In the genomic region with DNA sequence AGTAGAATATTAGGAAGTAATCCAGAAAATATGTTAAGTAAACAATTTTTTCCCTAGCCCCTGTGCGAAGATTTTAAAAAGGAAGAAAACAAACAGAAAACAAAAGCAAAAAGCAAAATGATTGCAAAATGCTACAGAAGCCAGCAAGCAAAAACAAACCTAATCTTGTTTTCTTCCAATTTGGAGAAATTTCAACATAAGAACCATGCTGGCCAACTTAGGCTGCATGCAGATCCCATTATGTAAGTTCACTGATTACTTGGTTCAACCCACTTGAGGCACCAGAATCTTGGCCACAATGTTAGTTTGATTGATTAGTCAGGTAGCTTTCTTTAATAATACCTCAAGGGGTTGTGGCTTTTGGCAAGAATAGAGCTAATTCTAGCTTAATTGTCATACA, we compare ENCODE assay signal across 25 cellular contexts.
DNase-seq lines count a peak whose midpoint lies in the region; ATAC-seq, FAIRE-seq and TF ChIP-seq lines count a peak whose summit lies in the region.
"Had no signal": no experiment of that assay in that cellular context is flagged by ENCODE, and none has a peak within 500 bp of the region (broad histone marks: within the 10 kb centered on the region; RNA-seq: fewer than 3 reads in every experiment).

No MANE protein-coding gene starts in this region.

- H3K36me3 Mint-ChIP-seq in astrocyte (ENCODE audit: low read depth, unreplicated experiment) (no peaks in the 10 kb centered on the region), glutamatergic neuron (ENCODE audit: unreplicated experiment) (no peaks in the 10 kb centered on the region)
- no peaks in the 10 kb centered on the region for H3K36me3 Mint-ChIP-seq in stimulated activated effector memory CD8-positive, alpha-beta T cell treated with anti-CD3 and anti-CD28 coated beads, Interleukin-12 subunit alpha, Interleukin-12 subunit beta, amount 100 ng/mL, for 72 hours
- H3K36me3 Mint-ChIP-seq: CD4-positive, CD25-positive, alpha-beta regulatory T cell had no signal

- H3K4me2 ChIP-seq in SK-N-SH = no peak overlapping the region
- H3K4me2 ChIP-seq in astrocyte (ENCODE audit: low read length) = no peak overlapping the region
- H3K4me2 ChIP-seq: BLaER1 had no signal

- 64% methylated on average over 1 of the region's 1 CpG for WGBS in SK-N-SH (ENCODE audit: low lambda C conversion rate)

- H3K27me3 Mint-ChIP-seq in astrocyte (ENCODE audit: low read depth, unreplicated experiment) (no peaks in the 10 kb centered on the region), glutamatergic neuron (ENCODE audit: unreplicated experiment) (no peaks in the 10 kb centered on the region)
- H3K27me3 Mint-ChIP-seq: CD4-positive, CD25-positive, alpha-beta regulatory T cell had no signal

- TF ChIP-seq CTCF in SK-N-SH (IDR thresholded peaks at IDR 0.05) (no peak), astrocyte (IDR thresholded peaks at IDR 0.05; ENCODE audit: insufficient read depth, low read depth, low read length) (no peak), fibroblast of the aortic adventitia (IDR thresholded peaks at IDR 0.05; ENCODE audit: insufficient read depth, low read length) (no peak), glutamatergic neuron (IDR thresholded peaks at IDR 0.05; ENCODE audit: partially characterized antibody, unreplicated experiment) (no peak)

- CTCF ChIA-PET in SK-N-SH (lab: Yijun Ruan, JAX) = interaction anchor here (0.5 kb wide), 1 partner anchor 139 kb away, joined by 3 read pairs; no protein-coding TSS in a partner anchor

- no peak overlapping the region for H3K4me3 Mint-ChIP-seq in astrocyte (ENCODE audit: unreplicated experiment)
- H3K4me3 Mint-ChIP-seq in stimulated activated effector memory CD8-positive, alpha-beta T cell treated with anti-CD3 and anti-CD28 coated beads, Interleukin-12 subunit alpha, Interleukin-12 subunit beta, amount 100 ng/mL, for 72 hours = no peak overlapping the region
- H3K4me3 Mint-ChIP-seq in glutamatergic neuron (ENCODE audit: unreplicated experiment) = no peak overlapping the region
- H3K4me3 Mint-ChIP-seq: CD4-positive, CD25-positive, alpha-beta regulatory T cell had no signal

- POLR2A ChIA-PET in SK-N-SH (lab: Yijun Ruan, JAX) = no interaction called here

- H3K9ac ChIP-seq in SK-N-SH (no peak overlapping the region), astrocyte (ENCODE audit: low read length) (no peak overlapping the region)
- H3K9ac ChIP-seq: BLaER1 had no signal

- H3K36me3 ChIP-seq in SK-N-SH (replicated peaks in 1 of 2; ENCODE audit: control insufficient read depth in 1 of 2, insufficient read depth in 2 of 2, low read length in 1 of 2) (no peaks in the 10 kb centered on the region), astrocyte (ENCODE audit: insufficient read depth, low read length) (no peaks in the 10 kb centered on the region)
- H3K36me3 ChIP-seq: BLaER1, SJSA1 had no signal

- H3K4me3 ChIP-seq in SK-N-SH (ENCODE audit: low read depth in 2 of 2, low read length in 1 of 2) (no peak overlapping the region), astrocyte (ENCODE audit: insufficient read depth, low read depth, low read length) (no peak overlapping the region), fibroblast of the aortic adventitia (ENCODE audit: low read depth, low read length) (no peak overlapping the region)
- H3K4me3 ChIP-seq: BLaER1, SJSA1 had no signal

- FAIRE-seq in astrocyte (lab: Jason Lieb, UNC) = no peak
- FAIRE-seq: D721Med, GM19239, H54 had no signal

- peak overlapping the region; percentile 19; the same call in 1 of the 2 replicates for H2AFZ ChIP-seq in SK-N-SH (ENCODE audit: low read depth)
- H2AFZ ChIP-seq in astrocyte (ENCODE audit: low read depth, low read length) = no peak overlapping the region

- TF ChIP-seq RAD21 in SK-N-SH (IDR thresholded peaks at IDR 0.05; ENCODE audit: low read length) = no peak

- H3K9me3 Mint-ChIP-seq in astrocyte (ENCODE audit: unreplicated experiment) (no peaks in the 10 kb centered on the region), glutamatergic neuron (ENCODE audit: unreplicated experiment) (no peaks in the 10 kb centered on the region)
- peaks cover 3% of the 10 kb centered on the region for H3K9me3 Mint-ChIP-seq in stimulated activated effector memory CD8-positive, alpha-beta T cell treated with anti-CD3 and anti-CD28 coated beads, Interleukin-12 subunit alpha, Interleukin-12 subunit beta, amount 100 ng/mL, for 72 hours

- H3K27ac Mint-ChIP-seq in astrocyte (ENCODE audit: unreplicated experiment) (peak overlapping the region; percentile 90), glutamatergic neuron (ENCODE audit: unreplicated experiment) (no peak overlapping the region)
- H3K27ac Mint-ChIP-seq in stimulated activated effector memory CD8-positive, alpha-beta T cell treated with anti-CD3 and anti-CD28 coated beads, Interleukin-12 subunit alpha, Interleukin-12 subunit beta, amount 100 ng/mL, for 72 hours = no peak overlapping the region
- H3K27ac Mint-ChIP-seq: CD4-positive, CD25-positive, alpha-beta regulatory T cell had no signal

- peak overlapping the region in 1 of 2 experiments; percentile 78; a peak in 1 of 4 replicates for H3K27ac ChIP-seq in SK-N-SH (ENCODE audit: low read depth in 2 of 2, low read length in 1 of 2)
- no peak overlapping the region for H3K27ac ChIP-seq in astrocyte (ENCODE audit: low read depth, low read length)
- H3K27ac ChIP-seq: 22Rv1, BLaER1, HL-60, SJSA1 had no signal

- ATAC-seq in SK-N-SH treated with all-trans-retinoic acid at 6 μM for 48 hours (no peak), sciatic nerve (peak; percentile 24)
- no peak for ATAC-seq in stimulated activated effector memory CD8-positive, alpha-beta T cell treated with anti-CD3 and anti-CD28 coated beads, Interleukin-12 subunit alpha, Interleukin-12 subunit beta, amount 100 ng/mL, for 72 hours

- H4K20me1 ChIP-seq in SK-N-SH (ENCODE audit: insufficient read depth) (no peaks in the 10 kb centered on the region), astrocyte (ENCODE audit: insufficient read depth, low read length) (no peaks in the 10 kb centered on the region)
- H4K20me1 ChIP-seq: BLaER1 had no signal

- intact Hi-C loops in sciatic nerve (cut with DNase I) = no loop called here

- peaks cover 30% of the 10 kb centered on the region for H3K4me1 Mint-ChIP-seq in astrocyte (ENCODE audit: low read depth, unreplicated experiment)
- no peaks in the 10 kb centered on the region for H3K4me1 Mint-ChIP-seq in stimulated activated effector memory CD8-positive, alpha-beta T cell treated with anti-CD3 and anti-CD28 coated beads, Interleukin-12 subunit alpha, Interleukin-12 subunit beta, amount 100 ng/mL, for 72 hours
- H3K4me1 Mint-ChIP-seq in glutamatergic neuron (ENCODE audit: low read depth, unreplicated experiment) = peaks cover 6% of the 10 kb centered on the region
- H3K4me1 Mint-ChIP-seq: CD4-positive, CD25-positive, alpha-beta regulatory T cell had no signal

- H3K79me2 ChIP-seq in SK-N-SH (ENCODE audit: insufficient read depth) = no peaks in the 10 kb centered on the region
- no peaks in the 10 kb centered on the region for H3K79me2 ChIP-seq in astrocyte (ENCODE audit: insufficient read depth, low read length)

- no peak for TF ChIP-seq EP300 in SK-N-SH (IDR thresholded peaks at IDR 0.05; ENCODE audit: borderline replicate concordance in 1 of 2, low read depth in 1 of 2, low read length in 1 of 2)

- H3K27me3 ChIP-seq in SK-N-SH (ENCODE audit: insufficient read depth) (no peaks in the 10 kb centered on the region), astrocyte (ENCODE audit: insufficient read depth, low read length) (no peaks in the 10 kb centered on the region)
- H3K27me3 ChIP-seq: BLaER1, SJSA1 had no signal

- peaks cover 0 to 21% of the 10 kb centered on the region in 2 experiments; a peak in 2 of 4 replicates for H3K4me1 ChIP-seq in SK-N-SH (ENCODE audit: control insufficient read depth in 1 of 2, insufficient read depth in 2 of 2, low read depth in 1 of 2, low read length in 1 of 2)
- H3K4me1 ChIP-seq in astrocyte (ENCODE audit: insufficient read depth, low read length) = peaks cover 14% of the 10 kb centered on the region
- H3K4me1 ChIP-seq: BLaER1, SJSA1 had no signal

- no peak for DNase-seq in SK-N-SH
- DNase-seq in astrocyte (ENCODE audit: low read depth) = no peak
- DNase-seq in fibroblast of the aortic adventitia (ENCODE audit: low read depth) = peak; percentile 16
- DNase-seq in sciatic nerve (ENCODE audit: low spot score) = no peak
- DNase-seq in activated CD8-positive, alpha-beta memory T cell treated with anti-CD3 and anti-CD28 coated beads, Interleukin-2, amount 50 U/mL, for 4 hours = no peak
- DNase-seq in stimulated activated effector memory CD8-positive, alpha-beta T cell treated with anti-CD3 and anti-CD28 coated beads, Interleukin-12 subunit alpha, Interleukin-12 subunit beta, amount 100 ng/mL, for 72 hours (ENCODE audit: low spot score in 2 of 2) = no peak
- DNase-seq in glutamatergic neuron = no peak
- DNase-seq: CD4-positive, CD25-positive, alpha-beta regulatory T cell; Karpas-422; MV-4-11; NCI-H1105; NCI-H1694; NCI-H2029 treated with DMSO at 0.1 percent for 48 hours; NCI-H446 treated with DMSO at 0.1 percent for 48 hours; NCI-H526; Right ventricle myocardium superior; RPMI8226 had no signal

- peaks cover 5% of the 10 kb centered on the region for H3F3A ChIP-seq in SK-N-SH (replicated peaks; ENCODE audit: insufficient read depth)

- H3K9me3 ChIP-seq in SK-N-SH = no peaks in the 10 kb centered on the region
- H3K9me3 ChIP-seq in astrocyte (ENCODE audit: insufficient read depth, low read depth, low read length) = no peaks in the 10 kb centered on the region
- H3K9me3 ChIP-seq: BLaER1, SJSA1 had no signal

- no peaks in the 10 kb centered on the region for H3K9me2 ChIP-seq in SK-N-SH

TF ChIP-seq in SK-N-SH, 30 proteins besides CTCF, POLR2A, EP300 and RAD21 (continues in another document):
- TF ChIP-seq ELF1 (IDR thresholded peaks at IDR 0.05) (no peak), NFIC (IDR thresholded peaks at IDR 0.05; ENCODE audit: borderline replicate concordance) (no peak), FOXJ3 (CRISPR knock-in tag; IDR thresholded peaks at IDR 0.05) (no peak), MEF2A (IDR thresholded peaks at IDR 0.05; ENCODE audit: borderline replicate concordance, low read depth) (no peak), EZH2phosphoT487 (IDR thresholded peaks at IDR 0.05; ENCODE audit: borderline replicate concordance, low read depth) (no peak)

TF ChIP-seq in SK-N-SH treated with all-trans-retinoic acid at 6 μM for 48 hours, 23 proteins besides CTCF, POLR2A, EP300 and RAD21 (continues in another document):
- TF ChIP-seq ZNF70 (CRISPR knock-in tag; IDR thresholded peaks at IDR 0.05) = no peak
- TF ChIP-seq, protein P1, sequence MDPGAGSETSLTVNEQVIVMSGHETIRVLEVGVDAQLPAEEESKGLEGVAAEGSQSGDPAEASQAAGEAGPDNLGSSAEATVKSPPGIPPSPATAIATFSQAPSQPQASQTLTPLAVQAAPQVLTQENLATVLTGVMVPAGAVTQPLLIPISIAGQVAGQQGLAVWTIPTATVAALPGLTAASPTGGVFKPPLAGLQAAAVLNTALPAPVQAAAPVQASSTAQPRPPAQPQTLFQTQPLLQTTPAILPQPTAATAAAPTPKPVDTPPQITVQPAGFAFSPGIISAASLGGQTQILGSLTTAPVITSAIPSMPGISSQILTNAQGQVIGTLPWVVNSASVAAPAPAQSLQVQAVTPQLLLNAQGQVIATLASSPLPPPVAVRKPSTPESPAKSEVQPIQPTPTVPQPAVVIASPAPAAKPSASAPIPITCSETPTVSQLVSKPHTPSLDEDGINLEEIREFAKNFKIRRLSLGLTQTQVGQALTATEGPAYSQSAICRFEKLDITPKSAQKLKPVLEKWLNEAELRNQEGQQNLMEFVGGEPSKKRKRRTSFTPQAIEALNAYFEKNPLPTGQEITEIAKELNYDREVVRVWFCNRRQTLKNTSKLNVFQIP (CRISPR knock-in tag; IDR thresholded peaks at IDR 0.05; ENCODE audit: borderline replicate concordance, low read depth) = no peak
